20 cellular contexts compared by ENCODE assay signal in the genomic region with DNA sequence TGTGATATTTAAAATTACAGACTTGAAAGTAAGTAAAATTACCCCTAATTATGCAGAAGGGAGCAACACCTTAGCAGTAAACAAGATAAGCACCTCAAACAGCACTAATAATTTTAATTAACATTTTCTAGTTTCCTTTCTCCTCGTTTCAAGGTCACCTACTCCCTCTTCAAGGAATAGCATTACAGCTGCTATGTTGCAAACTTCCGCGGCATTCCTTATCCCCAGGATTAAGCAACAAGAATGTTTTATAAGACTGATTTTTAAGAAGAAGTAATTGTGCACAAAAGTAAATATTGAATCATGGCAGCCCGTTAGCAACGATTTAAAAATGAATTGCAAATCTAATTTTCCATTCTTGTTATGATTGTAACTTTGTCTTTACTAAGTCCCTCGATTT.
DNase-seq lines count a peak whose midpoint lies in the region; ATAC-seq and TF ChIP-seq lines count a peak whose summit lies in the region.
"Had no signal": no experiment of that assay in that cellular context is flagged by ENCODE, and none has a peak within 500 bp of the region (broad histone marks: within the 10 kb centered on the region; RNA-seq: fewer than 3 reads in every experiment).

No MANE protein-coding gene starts in this region.

- H3K27ac ChIP-seq in breast epithelium (no peak overlapping the region), endodermal cell (ENCODE audit: low read depth, low read length) (no peak overlapping the region), left lung (no peak overlapping the region)
- H3K27ac ChIP-seq: 22Rv1, BLaER1, C4-2B had no signal

- ATAC-seq in left lung (peak; percentile 51), sciatic nerve (peak; percentile 31), HG03432 (IDR thresholded peaks at IDR 0.05; ENCODE audit: unreplicated experiment) (no peak)
- ATAC-seq in activated CD4-positive, CD25-positive, alpha-beta regulatory T cell treated with anti-CD3 and anti-CD28 coated beads, Interleukin-2, amount 50 U/mL, for 24 hours, result no peak
- ATAC-seq: CD8-positive, alpha-beta T cell; GM23338 had no signal

- H3K27ac Mint-ChIP-seq in MCF 10A (ENCODE audit: low read depth, unreplicated experiment) (no peak overlapping the region), endodermal cell (no peak overlapping the region)
- H3K27ac Mint-ChIP-seq: B cell; CD4-positive, CD25-positive, alpha-beta regulatory T cell; CD8-positive, alpha-beta T cell; GM23338; HFFc6 had no signal

- no peaks in the 10 kb centered on the region for H3K9me3 ChIP-seq in breast epithelium
- H3K9me3 ChIP-seq in endodermal cell (ENCODE audit: control insufficient read depth, low read length), result no peaks in the 10 kb centered on the region
- H3K9me3 ChIP-seq in left lung, result no peaks in the 10 kb centered on the region
- H3K9me3 ChIP-seq: BLaER1, Caco-2, HAP-1 had no signal

- H3K4me3 Mint-ChIP-seq in MCF 10A (ENCODE audit: unreplicated experiment), result no peak overlapping the region
- no peak overlapping the region for H3K4me3 Mint-ChIP-seq in endodermal cell
- H3K4me3 Mint-ChIP-seq: B cell; CD4-positive, CD25-positive, alpha-beta regulatory T cell; CD8-positive, alpha-beta T cell; GM23338; HFFc6 had no signal

- H3K36me3 Mint-ChIP-seq in MCF 10A (ENCODE audit: insufficient read depth, unreplicated experiment), result no peaks in the 10 kb centered on the region
- no peaks in the 10 kb centered on the region for H3K36me3 Mint-ChIP-seq in endodermal cell (ENCODE audit: low read depth)
- H3K36me3 Mint-ChIP-seq: CD4-positive, CD25-positive, alpha-beta regulatory T cell; CD8-positive, alpha-beta T cell had no signal

- 91 to 92% methylated on average over 2 to 6 of the region's 6 CpGs for WGBS in endodermal cell (ENCODE audit: insufficient coverage in 1 of 2, insufficient read length in 1 of 2), 2 experiments

- no peak overlapping the region for H3K9ac ChIP-seq in endodermal cell (ENCODE audit: extremely low read depth, low read length, poor library complexity, severe bottlenecking)
- H3K9ac ChIP-seq: BLaER1 had no signal

- intact Hi-C loops in MCF 10A (cut with micrococcal nuclease) (no loop called here), breast epithelium (cut with DNase I; ENCODE audit: low total_unique reads) (no loop called here), left lung (cut with DNase I) (no loop called here), sciatic nerve (cut with DNase I) (no loop called here)

- BruUV-seq in MCF 10A (replicated peaks; lab: Mats Ljungman, UMichigan), result no TSS peak

- DNase-seq in MCF 10A (ENCODE audit: unreplicated experiment) (peak; percentile 48), breast epithelium (ENCODE audit: low spot score in 2 of 2) (no peak), endodermal cell (peak; percentile 5), left lung (no peak), sciatic nerve (ENCODE audit: low spot score) (no peak), SK-N-DZ (ENCODE audit: low spot score) (no peak)
- DNase-seq: Caco-2; CD4-positive, CD25-positive, alpha-beta regulatory T cell; CD8-positive, alpha-beta T cell; DMS153; DND-41; HFFc6 had no signal

- POLR2A ChIA-PET in MCF 10A (lab: Yijun Ruan, JAX), result no interaction called here

- H3K4me3 ChIP-seq in breast epithelium (no peak overlapping the region), endodermal cell (ENCODE audit: low read length) (no peak overlapping the region), left lung (no peak overlapping the region)
- H3K4me3 ChIP-seq: BLaER1, GM23338, HAP-1 had no signal

- H3K9me3 Mint-ChIP-seq in MCF 10A (ENCODE audit: unreplicated experiment), result peaks cover 17% of the 10 kb centered on the region
- H3K9me3 Mint-ChIP-seq in endodermal cell, result no peaks in the 10 kb centered on the region
- H3K9me3 Mint-ChIP-seq: CD8-positive, alpha-beta T cell; GM23338 had no signal

- H3K36me3 ChIP-seq in breast epithelium (no peaks in the 10 kb centered on the region), endodermal cell (ENCODE audit: control insufficient read depth, insufficient read depth, low read length) (no peaks in the 10 kb centered on the region), left lung (no peaks in the 10 kb centered on the region)
- H3K36me3 ChIP-seq: BLaER1, HAP-1 had no signal

- no peaks in the 10 kb centered on the region for H3K27me3 ChIP-seq in breast epithelium
- H3K27me3 ChIP-seq in endodermal cell (ENCODE audit: control insufficient read depth, insufficient read depth, low read length, poor library complexity, severe bottlenecking), result no peaks in the 10 kb centered on the region
- no peaks in the 10 kb centered on the region for H3K27me3 ChIP-seq in left lung
- H3K27me3 ChIP-seq: BLaER1 had no signal

- H3K4me1 ChIP-seq in breast epithelium (no peaks in the 10 kb centered on the region), endodermal cell (ENCODE audit: control insufficient read depth, insufficient read depth, low read length) (no peaks in the 10 kb centered on the region), left lung (no peaks in the 10 kb centered on the region)
- H3K4me1 ChIP-seq: BLaER1, Caco-2, HAP-1 had no signal

- TF ChIP-seq CTCF in MCF 10A (IDR thresholded peaks at IDR 0.05; ENCODE audit: unreplicated experiment), result no peak
- TF ChIP-seq CTCF in breast epithelium (IDR thresholded peaks at IDR 0.05), result no peak
- TF ChIP-seq CTCF in endodermal cell (conservative IDR thresholded peaks at IDR 0.05), result no peak
- no peak for TF ChIP-seq CTCF in left lung (IDR thresholded peaks at IDR 0.05)

- H3K27me3 Mint-ChIP-seq in MCF 10A (ENCODE audit: insufficient read depth, unreplicated experiment) (no peaks in the 10 kb centered on the region), endodermal cell (ENCODE audit: insufficient read depth) (no peaks in the 10 kb centered on the region)

- H3K4me1 Mint-ChIP-seq in MCF 10A (ENCODE audit: insufficient read depth, unreplicated experiment) (peaks cover 6% of the 10 kb centered on the region), endodermal cell (peaks cover 2% of the 10 kb centered on the region)
- H3K4me1 Mint-ChIP-seq: B cell; CD4-positive, CD25-positive, alpha-beta regulatory T cell; GM23338 had no signal

- CTCF ChIA-PET in MCF 10A (lab: Yijun Ruan, JAX), result interaction anchor here (0.6 kb wide), 1 partner anchor 1119 kb away, joined by 3 read pairs; no protein-coding TSS in a partner anchor

- no peak for TF ChIP-seq POLR2A in breast epithelium (IDR thresholded peaks at IDR 0.05)

Comparison
In these comparisons a context has a peak if more than half of its experiments do, and no peak if none do; other contexts are left out.
1. DNase-seq: peak in MCF 10A (single experiment) and endodermal cell (single experiment); none in breast epithelium (0 of 2), left lung (0 of 2), sciatic nerve (single experiment) and SK-N-DZ (single experiment).
2. ATAC-seq: peak in left lung (single experiment) and sciatic nerve (single experiment); none in activated CD4-positive, CD25-positive, alpha-beta regulatory T cell treated with anti-CD3 and anti-CD28 coated beads, Interleukin-2, amount 50 U/mL, for 24 hours (0 of 2) and HG03432 (single experiment).